Comparison of ENCODE assay signal across 23 cellular contexts in genomic region chr9:36882117-36882465, GRCh38.
"Had no signal": no experiment of that assay in that cellular context is flagged by ENCODE, and none has a peak within 500 bp of the region (broad histone marks: within the 10 kb centered on the region; RNA-seq: fewer than 3 reads in every experiment).

No MANE protein-coding gene starts in this region.

- H3K4me3 ChIP-seq: gastroesophageal sphincter, hepatocyte, right atrium auricular region, smooth muscle cell, tibial nerve had no signal

- H3K27ac ChIP-seq: gastroesophageal sphincter, hepatocyte, parathyroid adenoma, right atrium auricular region, tibial nerve had no signal

- H3K9me3 ChIP-seq: gastroesophageal sphincter, right atrium auricular region, tibial nerve had no signal

- H3K36me3 ChIP-seq: gastroesophageal sphincter, right atrium auricular region, tibial nerve had no signal

- H3K9me3 Mint-ChIP-seq: activated CD4-positive, alpha-beta memory T cell treated with anti-CD3 and anti-CD28 coated beads, Interleukin-2, amount 10 ng/mL, durations not matched to agents 7 days and 5 days; activated CD4-positive, alpha-beta T cell treated with anti-CD3 and anti-CD28 coated beads, Interleukin-2, amount 10 ng/mL, durations not matched to agents 7 days and 5 days; activated naive CD4-positive, alpha-beta T cell treated with anti-CD3 and anti-CD28 coated beads, Interleukin-2, amount 50 U/mL, for 24 hours; activated naive CD8-positive, alpha-beta T cell treated with anti-CD3 and anti-CD28 coated beads, Interleukin-2, amount 50 U/mL, for 24 hours; activated T-cell treated with anti-CD3 and anti-CD28 coated beads, Interleukin-2, amount 50 U/mL, for 24 hours had no signal

- H3K4me1 Mint-ChIP-seq: activated CD4-positive, alpha-beta memory T cell treated with anti-CD3 and anti-CD28 coated beads, Interleukin-2, amount 10 ng/mL, durations not matched to agents 7 days and 5 days; activated CD4-positive, alpha-beta T cell treated with anti-CD3 and anti-CD28 coated beads, Interleukin-2, amount 10 ng/mL, durations not matched to agents 7 days and 5 days; activated naive CD4-positive, alpha-beta T cell treated with anti-CD3 and anti-CD28 coated beads, Interleukin-2, amount 50 U/mL, for 24 hours had no signal

- H3K4me3 Mint-ChIP-seq: activated CD4-positive, alpha-beta memory T cell treated with anti-CD3 and anti-CD28 coated beads, Interleukin-2, amount 10 ng/mL, durations not matched to agents 7 days and 5 days; activated CD4-positive, alpha-beta T cell treated with anti-CD3 and anti-CD28 coated beads, Interleukin-2, amount 10 ng/mL, durations not matched to agents 7 days and 5 days; activated naive CD4-positive, alpha-beta T cell treated with anti-CD3 and anti-CD28 coated beads, Interleukin-2, amount 50 U/mL, for 24 hours; activated naive CD8-positive, alpha-beta T cell treated with anti-CD3 and anti-CD28 coated beads, Interleukin-2, amount 50 U/mL, for 24 hours; activated T-cell treated with anti-CD3 and anti-CD28 coated beads, Interleukin-2, amount 50 U/mL, for 24 hours; T-helper 17 cell had no signal

- H3K27ac Mint-ChIP-seq: activated CD4-positive, alpha-beta memory T cell treated with anti-CD3 and anti-CD28 coated beads, Interleukin-2, amount 10 ng/mL, durations not matched to agents 7 days and 5 days; activated CD4-positive, alpha-beta T cell treated with anti-CD3 and anti-CD28 coated beads, Interleukin-2, amount 10 ng/mL, durations not matched to agents 7 days and 5 days; activated naive CD4-positive, alpha-beta T cell treated with anti-CD3 and anti-CD28 coated beads, Interleukin-2, amount 50 U/mL, for 24 hours; activated naive CD8-positive, alpha-beta T cell treated with anti-CD3 and anti-CD28 coated beads, Interleukin-2, amount 50 U/mL, for 24 hours; activated T-cell treated with anti-CD3 and anti-CD28 coated beads, Interleukin-2, amount 50 U/mL, for 24 hours; T-helper 17 cell had no signal

- ATAC-seq: activated naive CD8-positive, alpha-beta T cell treated with anti-CD3 and anti-CD28 coated beads, Interleukin-2, amount 50 U/mL, for 24 hours; gastroesophageal sphincter; left colon; T-helper 17 cell had no signal

- DNase-seq: activated CD4-positive, alpha-beta memory T cell treated with anti-CD3 and anti-CD28 coated beads, Interleukin-2, amount 10 ng/mL, durations not matched to agents 7 days and 5 days; activated CD4-positive, alpha-beta T cell treated with anti-CD3 and anti-CD28 coated beads for 1 hour; activated CD4-positive, alpha-beta T cell treated with anti-CD3 and anti-CD28 coated beads, Interleukin-2, amount 10 ng/mL, durations not matched to agents 7 days and 5 days; activated CD8-positive, alpha-beta memory T cell treated with anti-CD3 and anti-CD28 coated beads, Interleukin-2, amount 50 U/mL, for 48 hours; activated gamma-delta T cell treated with Interleukin-2 at 50 U/mL for 16 hours; activated naive CD8-positive, alpha-beta T cell treated with anti-CD3 and anti-CD28 coated beads, Interleukin-2, amount 50 U/mL, for 24 hours; activated T-cell treated with anti-CD3 and anti-CD28 coated beads, Interleukin-2, amount 50 U/mL, for 24 hours; amygdala; caudate nucleus; left colon; occipital lobe; stimulated activated CD4-positive, alpha-beta T cell treated with anti-CD3 and anti-CD28 coated beads, Interleukin-15, amount 100 ng/mL, for 24 hours; stimulated activated CD4-positive, alpha-beta T cell treated with anti-CD3 and anti-CD28 coated beads, Interleukin-2, amount 100 ng/mL, for 24 hours; stimulated activated naive CD4-positive, alpha-beta T cell treated with Interleukin-2 at 50 U/mL for 16 hours; T-helper 17 cell; T1000 had no signal

- H3K36me3 Mint-ChIP-seq: activated naive CD4-positive, alpha-beta T cell treated with anti-CD3 and anti-CD28 coated beads, Interleukin-2, amount 50 U/mL, for 24 hours had no signal

- H3K4me1 ChIP-seq: gastroesophageal sphincter, parathyroid adenoma, right atrium auricular region, tibial nerve had no signal
